20 cellular contexts compared by ENCODE assay signal in the genomic region with DNA sequence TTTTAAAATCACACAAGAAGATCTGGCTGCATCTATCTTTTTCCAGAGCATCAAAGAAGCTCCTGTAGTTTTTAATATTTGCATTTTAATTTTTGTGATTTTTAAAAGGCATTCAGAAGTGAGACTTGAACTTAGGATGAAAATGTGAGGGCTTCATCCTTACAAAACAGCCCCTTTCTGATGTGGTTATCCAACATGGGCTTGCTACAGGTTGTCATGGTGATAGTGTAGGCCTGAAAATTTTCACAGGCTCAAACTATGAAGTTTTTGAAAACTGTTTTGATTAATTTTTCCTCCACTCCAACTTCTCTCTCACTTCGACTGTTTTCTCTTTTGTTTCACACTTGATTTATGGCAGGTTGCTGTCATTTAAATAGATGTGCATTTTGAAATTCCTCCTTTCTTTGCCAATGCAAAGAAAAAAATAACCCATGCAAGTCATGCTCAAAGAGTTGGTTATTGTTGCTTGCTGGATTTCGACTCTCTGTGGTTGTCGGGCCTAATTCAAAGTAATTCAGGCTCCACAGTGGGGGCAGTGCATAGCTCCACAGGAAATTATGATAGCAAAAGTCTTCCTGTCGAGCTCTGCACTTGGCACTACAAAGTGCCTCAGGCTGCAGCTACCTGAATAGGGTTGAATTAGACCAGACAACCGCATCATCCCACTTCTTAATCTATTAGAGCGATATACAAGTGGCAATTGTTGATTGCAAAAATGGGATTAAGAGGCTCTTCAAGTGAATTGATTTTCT.
DNase-seq lines count a peak whose midpoint lies in the region; ATAC-seq and TF ChIP-seq lines count a peak whose summit lies in the region.
"Had no signal": no experiment of that assay in that cellular context is flagged by ENCODE, and none has a peak within 500 bp of the region (broad histone marks: within the 10 kb centered on the region; RNA-seq: fewer than 3 reads in every experiment).

No MANE protein-coding gene starts in this region.

- DNase-seq in activated naive CD8-positive, alpha-beta T cell treated with anti-CD3 and anti-CD28 coated beads, Interleukin-2, amount 50 U/mL, for 24 hours, result no peak
- DNase-seq in NCI-H146 (lab: John Stamatoyannopoulos, UW) (peak; percentile 39), neural progenitor cell (ENCODE audit: low spot score) (no peak), cerebellum (ENCODE audit: low spot score) (no peak), BE2C (no peak)
- DNase-seq in activated naive CD8-positive, alpha-beta T cell treated with anti-CD3 and anti-CD28 coated beads for 36 hours, result no peak
- DNase-seq in natural killer cell treated with Interleukin-12 subunit alpha and Interleukin-12 subunit beta and Interleukin-15 and Interleukin-18, amount 100 ng/mL, for 72 hours (ENCODE audit: low spot score), result no peak
- DNase-seq: activated CD8-positive, alpha-beta memory T cell treated with anti-CD3 and anti-CD28 coated beads for 24 hours; activated T-cell treated with anti-CD3 and anti-CD28 coated beads, Interleukin-2, amount 50 U/mL, for 1 hour; DMS153; effector CD4-positive, alpha-beta T cell; erythroblast; NCI-H187; NCI-H69; occipital lobe had no signal

- H3K9me3 ChIP-seq in neural progenitor cell (ENCODE audit: low read depth) (peaks cover 5% of the 10 kb centered on the region), BE2C (no peaks in the 10 kb centered on the region)

- peak overlapping the region; percentile 46 for H3K4me2 ChIP-seq in neural progenitor cell

- H3K4me1 ChIP-seq in neural progenitor cell (peaks cover 76% of the 10 kb centered on the region), BE2C (no peaks in the 10 kb centered on the region)

- no peak for ATAC-seq in activated naive CD8-positive, alpha-beta T cell treated with anti-CD3 and anti-CD28 coated beads, Interleukin-2, amount 50 U/mL, for 24 hours
- no peak for ATAC-seq in natural killer cell treated with Interleukin-12 subunit alpha and Interleukin-12 subunit beta and Interleukin-15 and Interleukin-18, amount 100 ng/mL, for 72 hours

- peak overlapping the region; percentile 27 for H3K4me3 Mint-ChIP-seq in activated naive CD8-positive, alpha-beta T cell
- H3K4me3 Mint-ChIP-seq in activated naive CD8-positive, alpha-beta T cell treated with anti-CD3 and anti-CD28 coated beads, Interleukin-2, amount 50 U/mL, for 24 hours, result no peak overlapping the region
- no peak overlapping the region for H3K4me3 Mint-ChIP-seq in activated naive CD8-positive, alpha-beta T cell treated with anti-CD3 and anti-CD28 coated beads for 36 hours
- peak overlapping the region; percentile 17 for H3K4me3 Mint-ChIP-seq in neural progenitor cell
- H3K4me3 Mint-ChIP-seq in natural killer cell treated with Interleukin-12 subunit alpha and Interleukin-12 subunit beta and Interleukin-15 and Interleukin-18, amount 100 ng/mL, for 72 hours, result no peak overlapping the region
- H3K4me3 Mint-ChIP-seq: CD8-positive, alpha-beta memory T cell; memory B cell; type B pancreatic cell had no signal

- H3K27me3 Mint-ChIP-seq in activated naive CD8-positive, alpha-beta T cell, result no peaks in the 10 kb centered on the region
- no peaks in the 10 kb centered on the region for H3K27me3 Mint-ChIP-seq in activated naive CD8-positive, alpha-beta T cell treated with anti-CD3 and anti-CD28 coated beads, Interleukin-2, amount 50 U/mL, for 24 hours
- no peaks in the 10 kb centered on the region for H3K27me3 Mint-ChIP-seq in activated naive CD8-positive, alpha-beta T cell treated with anti-CD3 and anti-CD28 coated beads for 36 hours
- H3K27me3 Mint-ChIP-seq in neural progenitor cell (ENCODE audit: insufficient read depth, low read depth), result no peaks in the 10 kb centered on the region
- H3K27me3 Mint-ChIP-seq in natural killer cell treated with Interleukin-12 subunit alpha and Interleukin-12 subunit beta and Interleukin-15 and Interleukin-18, amount 100 ng/mL, for 72 hours, result peaks cover 13 to 14% of the 10 kb centered on the region in 2 donors
- H3K27me3 Mint-ChIP-seq: memory B cell, type B pancreatic cell had no signal

- H3K9ac ChIP-seq in neural progenitor cell, result no peak overlapping the region

- H3K4me3 ChIP-seq in neural progenitor cell (no peak overlapping the region), BE2C (ENCODE audit: low read depth, low read length) (no peak overlapping the region)
- H3K4me3 ChIP-seq: skin epidermis had no signal

- peak overlapping the region; percentile 80 for H3K27ac Mint-ChIP-seq in activated naive CD8-positive, alpha-beta T cell
- no peak overlapping the region for H3K27ac Mint-ChIP-seq in activated naive CD8-positive, alpha-beta T cell treated with anti-CD3 and anti-CD28 coated beads, Interleukin-2, amount 50 U/mL, for 24 hours
- peak overlapping the region; percentile 74 for H3K27ac Mint-ChIP-seq in activated naive CD8-positive, alpha-beta T cell treated with anti-CD3 and anti-CD28 coated beads for 36 hours
- peak overlapping the region; percentile 96 for H3K27ac Mint-ChIP-seq in neural progenitor cell
- H3K27ac Mint-ChIP-seq in natural killer cell treated with Interleukin-12 subunit alpha and Interleukin-12 subunit beta and Interleukin-15 and Interleukin-18, amount 100 ng/mL, for 72 hours, result no peak overlapping the region
- H3K27ac Mint-ChIP-seq: memory B cell, type B pancreatic cell had no signal

- H4K20me1 ChIP-seq in neural progenitor cell (ENCODE audit: low read depth), result no peaks in the 10 kb centered on the region

- H3F3A ChIP-seq in neural progenitor cell (ENCODE audit: low read depth), result peaks cover 42% of the 10 kb centered on the region

- H3K4me1 Mint-ChIP-seq in activated naive CD8-positive, alpha-beta T cell (ENCODE audit: low read depth), result peaks cover 39% of the 10 kb centered on the region
- H3K4me1 Mint-ChIP-seq in activated naive CD8-positive, alpha-beta T cell treated with anti-CD3 and anti-CD28 coated beads, Interleukin-2, amount 50 U/mL, for 24 hours, result peaks cover 16% of the 10 kb centered on the region
- peaks cover 14% of the 10 kb centered on the region for H3K4me1 Mint-ChIP-seq in activated naive CD8-positive, alpha-beta T cell treated with anti-CD3 and anti-CD28 coated beads for 36 hours
- peaks cover 90% of the 10 kb centered on the region for H3K4me1 Mint-ChIP-seq in neural progenitor cell
- no peaks in the 10 kb centered on the region for H3K4me1 Mint-ChIP-seq in natural killer cell treated with Interleukin-12 subunit alpha and Interleukin-12 subunit beta and Interleukin-15 and Interleukin-18, amount 100 ng/mL, for 72 hours (ENCODE audit: low read depth in 2 of 2)
- H3K4me1 Mint-ChIP-seq: memory B cell had no signal

- no peaks in the 10 kb centered on the region for H3K36me3 Mint-ChIP-seq in activated naive CD8-positive, alpha-beta T cell
- no peaks in the 10 kb centered on the region for H3K36me3 Mint-ChIP-seq in activated naive CD8-positive, alpha-beta T cell treated with anti-CD3 and anti-CD28 coated beads, Interleukin-2, amount 50 U/mL, for 24 hours (ENCODE audit: low read depth)
- no peaks in the 10 kb centered on the region for H3K36me3 Mint-ChIP-seq in activated naive CD8-positive, alpha-beta T cell treated with anti-CD3 and anti-CD28 coated beads for 36 hours
- H3K36me3 Mint-ChIP-seq in neural progenitor cell, result peaks cover under 1% of the 10 kb centered on the region
- H3K36me3 Mint-ChIP-seq in natural killer cell treated with Interleukin-12 subunit alpha and Interleukin-12 subunit beta and Interleukin-15 and Interleukin-18, amount 100 ng/mL, for 72 hours, result no peaks in the 10 kb centered on the region
- H3K36me3 Mint-ChIP-seq: CD8-positive, alpha-beta memory T cell; memory B cell; type B pancreatic cell had no signal

- no peaks in the 10 kb centered on the region for H3K79me2 ChIP-seq in neural progenitor cell (ENCODE audit: low read depth)

- TF ChIP-seq CTCF in neural progenitor cell (IDR thresholded peaks at IDR 0.05) (no peak), BE2C (IDR thresholded peaks at IDR 0.05; ENCODE audit: low read depth, low read length) (no peak)

- no peak overlapping the region for H3K27ac ChIP-seq in neural progenitor cell
- H3K27ac ChIP-seq: skin epidermis had no signal

- H3K36me3 ChIP-seq in neural progenitor cell, result no peaks in the 10 kb centered on the region
- H3K36me3 ChIP-seq in BE2C, result no peaks in the 10 kb centered on the region

- no peaks in the 10 kb centered on the region for H3K27me3 ChIP-seq in neural progenitor cell
- H3K27me3 ChIP-seq in BE2C, result no peaks in the 10 kb centered on the region

- no peaks in the 10 kb centered on the region for H3K9me3 Mint-ChIP-seq in activated naive CD8-positive, alpha-beta T cell (ENCODE audit: low read depth)
- H3K9me3 Mint-ChIP-seq in activated naive CD8-positive, alpha-beta T cell treated with anti-CD3 and anti-CD28 coated beads, Interleukin-2, amount 50 U/mL, for 24 hours, result no peaks in the 10 kb centered on the region
- no peaks in the 10 kb centered on the region for H3K9me3 Mint-ChIP-seq in activated naive CD8-positive, alpha-beta T cell treated with anti-CD3 and anti-CD28 coated beads for 36 hours
- peaks cover 2% of the 10 kb centered on the region for H3K9me3 Mint-ChIP-seq in neural progenitor cell
- no peaks in the 10 kb centered on the region for H3K9me3 Mint-ChIP-seq in natural killer cell treated with Interleukin-12 subunit alpha and Interleukin-12 subunit beta and Interleukin-15 and Interleukin-18, amount 100 ng/mL, for 72 hours
- H3K9me3 Mint-ChIP-seq: CD8-positive, alpha-beta memory T cell; memory B cell; type B pancreatic cell had no signal

- no peak overlapping the region for H2AFZ ChIP-seq in neural progenitor cell (replicated peaks)

Comparison
In these comparisons a context has a peak if more than half of its experiments do, and no peak if none do; other contexts are left out.
1. H3K27ac Mint-ChIP-seq: peak in activated naive CD8-positive, alpha-beta T cell (single experiment), activated naive CD8-positive, alpha-beta T cell treated with anti-CD3 and anti-CD28 coated beads for 36 hours (single experiment) and neural progenitor cell (single experiment); none in activated naive CD8-positive, alpha-beta T cell treated with anti-CD3 and anti-CD28 coated beads, Interleukin-2, amount 50 U/mL, for 24 hours (single experiment) and natural killer cell treated with Interleukin-12 subunit alpha and Interleukin-12 subunit beta and Interleukin-15 and Interleukin-18, amount 100 ng/mL, for 72 hours (0 of 2).
2. H3K4me3 Mint-ChIP-seq: peak in activated naive CD8-positive, alpha-beta T cell (single experiment) and neural progenitor cell (single experiment); none in activated naive CD8-positive, alpha-beta T cell treated with anti-CD3 and anti-CD28 coated beads, Interleukin-2, amount 50 U/mL, for 24 hours (single experiment), activated naive CD8-positive, alpha-beta T cell treated with anti-CD3 and anti-CD28 coated beads for 36 hours (single experiment) and natural killer cell treated with Interleukin-12 subunit alpha and Interleukin-12 subunit beta and Interleukin-15 and Interleukin-18, amount 100 ng/mL, for 72 hours (single experiment).